1 cellular context compared by ENCODE assay signal in genomic region chr5:143896471-143896870, GRCh38.
TF ChIP-seq lines count a peak whose summit lies in the region.

No MANE protein-coding gene starts in this region.

TF ChIP-seq in A549, 52 proteins besides CTCF, POLR2A, EP300 and RAD21 (continued from another document):
- TF ChIP-seq NPAS2 (CRISPR knock-in tag; IDR thresholded peaks at IDR 0.05; ENCODE audit: borderline replicate concordance) (no peak), CEBPB (IDR thresholded peaks at IDR 0.05) (no peak), ATOH8 (CRISPR knock-in tag; IDR thresholded peaks at IDR 0.05; ENCODE audit: low read depth) (no peak)
